In genomic region chr20:34301587-34302311, GRCh38 we compare ENCODE assay signal across 9 cellular contexts. TPM values are rescaled to one million over a fixed set of nuclear protein-coding genes. Genes with fewer than 3 reads are reported as not detected.
DNase-seq lines count a peak whose midpoint lies in the region; ATAC-seq and TF ChIP-seq lines count a peak whose summit lies in the region.
"Had no signal": no experiment of that assay in that cellular context is flagged by ENCODE, and none has a peak within 500 bp of the region (broad histone marks: within the 10 kb centered on the region; RNA-seq: fewer than 3 reads in every experiment).

No MANE protein-coding gene starts in this region.

- no peak for TF ChIP-seq CTCF in suprapubic skin (IDR thresholded peaks at IDR 0.05)

- TF ChIP-seq EP300 in suprapubic skin (IDR thresholded peaks at IDR 0.05): no peak

- intact Hi-C loops in posterior vena cava (cut with DNase I): no loop called here

- TF ChIP-seq POLR2A in suprapubic skin (IDR thresholded peaks at IDR 0.05): no peak

- H3K4me1 Mint-ChIP-seq in activated CD4-positive, alpha-beta T cell treated with anti-CD3 and anti-CD28 coated beads, Interleukin-2, amount 10 ng/mL, durations not matched to agents 7 days and 5 days: peaks cover 29% of the 10 kb centered on the region
- peaks cover 24% of the 10 kb centered on the region for H3K4me1 Mint-ChIP-seq in activated CD8-positive, alpha-beta T cell treated with anti-CD3 and anti-CD28 coated beads, Interleukin-2, amount 10 ng/mL, durations not matched to agents 7 days and 5 days (ENCODE audit: low read depth)

- DNase-seq in activated CD4-positive, alpha-beta T cell treated with anti-CD3 and anti-CD28 coated beads, Interleukin-2, amount 10 ng/mL, durations not matched to agents 7 days and 5 days: no peak
- DNase-seq in activated CD4-positive, alpha-beta T cell treated with anti-CD3 and anti-CD28 coated beads, Interleukin-2, amount 50 U/mL, for 4 hours: no peak
- no peak for DNase-seq in activated CD8-positive, alpha-beta T cell treated with anti-CD3 and anti-CD28 coated beads, Interleukin-2, amount 10 ng/mL, durations not matched to agents 7 days and 5 days
- no peak for DNase-seq in suprapubic skin (ENCODE audit: low spot score in 2 of 2)
- no peak for DNase-seq in NCI-H2081 treated with DMSO at 0.1 percent for 48 hours (lab: John Stamatoyannopoulos, UW)
- DNase-seq in posterior vena cava (ENCODE audit: low spot score): no peak

- peaks cover 24% of the 10 kb centered on the region for H3K4me1 ChIP-seq in suprapubic skin

- no peaks in the 10 kb centered on the region for H3K36me3 ChIP-seq in suprapubic skin
- H3K36me3 ChIP-seq: ascending aorta had no signal

- WGBS in suprapubic skin: 91% methylated on average over 17 of the region's 17 CpGs

- peak overlapping the region; percentile 94 for H3K27ac Mint-ChIP-seq in activated CD4-positive, alpha-beta T cell treated with anti-CD3 and anti-CD28 coated beads, Interleukin-2, amount 10 ng/mL, durations not matched to agents 7 days and 5 days
- peak overlapping the region; percentile 89 for H3K27ac Mint-ChIP-seq in activated CD8-positive, alpha-beta T cell treated with anti-CD3 and anti-CD28 coated beads, Interleukin-2, amount 10 ng/mL, durations not matched to agents 7 days and 5 days

- ATAC-seq in activated CD8-positive, alpha-beta T cell treated with anti-CD3 and anti-CD28 coated beads, Interleukin-2, amount 10 ng/mL, durations not matched to agents 7 days and 5 days: no peak
- ATAC-seq in HG03469 (IDR thresholded peaks at IDR 0.05; ENCODE audit: unreplicated experiment): no peak

- peaks cover under 1% of the 10 kb centered on the region for H3K27me3 Mint-ChIP-seq in activated CD4-positive, alpha-beta T cell treated with anti-CD3 and anti-CD28 coated beads, Interleukin-2, amount 10 ng/mL, durations not matched to agents 7 days and 5 days
- no peaks in the 10 kb centered on the region for H3K27me3 Mint-ChIP-seq in activated CD8-positive, alpha-beta T cell treated with anti-CD3 and anti-CD28 coated beads, Interleukin-2, amount 10 ng/mL, durations not matched to agents 7 days and 5 days (ENCODE audit: low read depth)

- no peaks in the 10 kb centered on the region for H3K9me3 Mint-ChIP-seq in activated CD4-positive, alpha-beta T cell treated with anti-CD3 and anti-CD28 coated beads, Interleukin-2, amount 10 ng/mL, durations not matched to agents 7 days and 5 days
- no peaks in the 10 kb centered on the region for H3K9me3 Mint-ChIP-seq in activated CD8-positive, alpha-beta T cell treated with anti-CD3 and anti-CD28 coated beads, Interleukin-2, amount 10 ng/mL, durations not matched to agents 7 days and 5 days (ENCODE audit: insufficient read depth)

- H3K4me3 ChIP-seq in iPS-18c (ENCODE audit: insufficient read depth, low read depth, low read length): peak overlapping the region; percentile 98
- peak overlapping the region; percentile 72 for H3K4me3 ChIP-seq in suprapubic skin

- H3K9me3 ChIP-seq in iPS-18c (ENCODE audit: control insufficient read depth, insufficient read depth, low read length) (no peaks in the 10 kb centered on the region), suprapubic skin (no peaks in the 10 kb centered on the region)
- H3K9me3 ChIP-seq: ascending aorta had no signal

- CTCF ChIA-PET in activated CD4-positive, alpha-beta T cell treated with anti-CD3 and anti-CD28 coated beads, Interleukin-2, amount 10 ng/mL, durations not matched to agents 7 days and 5 days (lab: Charles Lee): interaction anchor here (0.5 to 5.9 kb wide), 8 partner anchors 11 to 794 kb away, joined by 3 to 44 read pairs (median 5); partner anchors contain the start of gene MAP1LC3A
- CTCF ChIA-PET in activated CD8-positive, alpha-beta T cell treated with anti-CD3 and anti-CD28 coated beads, Interleukin-2, amount 10 ng/mL, durations not matched to agents 7 days and 5 days (lab: Charles Lee): interaction anchor here (1.2 to 9.1 kb wide), 5 partner anchors 11 to 468 kb away, joined by 4 to 65 read pairs (median 4); partner anchors contain the start of gene DYNLRB1

- H3K4me3 Mint-ChIP-seq in activated CD4-positive, alpha-beta T cell treated with anti-CD3 and anti-CD28 coated beads, Interleukin-2, amount 10 ng/mL, durations not matched to agents 7 days and 5 days: peak overlapping the region; percentile 88
- peak overlapping the region; percentile 87 for H3K4me3 Mint-ChIP-seq in activated CD8-positive, alpha-beta T cell treated with anti-CD3 and anti-CD28 coated beads, Interleukin-2, amount 10 ng/mL, durations not matched to agents 7 days and 5 days

- no peaks in the 10 kb centered on the region for H3K36me3 Mint-ChIP-seq in activated CD4-positive, alpha-beta T cell treated with anti-CD3 and anti-CD28 coated beads, Interleukin-2, amount 10 ng/mL, durations not matched to agents 7 days and 5 days (ENCODE audit: low read depth)
- H3K36me3 Mint-ChIP-seq in activated CD8-positive, alpha-beta T cell treated with anti-CD3 and anti-CD28 coated beads, Interleukin-2, amount 10 ng/mL, durations not matched to agents 7 days and 5 days (ENCODE audit: low read depth): peaks cover 4% of the 10 kb centered on the region

- no peak overlapping the region for H3K27ac ChIP-seq in suprapubic skin

- no peaks in the 10 kb centered on the region for H3K27me3 ChIP-seq in suprapubic skin
- H3K27me3 ChIP-seq: ascending aorta had no signal

- POLR2A ChIA-PET in activated CD4-positive, alpha-beta T cell treated with anti-CD3 and anti-CD28 coated beads, Interleukin-2, amount 10 ng/mL, durations not matched to agents 7 days and 5 days (lab: Charles Lee): interaction anchor here (0.6 kb wide), 1 partner anchor 172 kb away, joined by 3 read pairs; no protein-coding TSS in a partner anchor
- POLR2A ChIA-PET in activated CD8-positive, alpha-beta T cell treated with anti-CD3 and anti-CD28 coated beads, Interleukin-2, amount 10 ng/mL, durations not matched to agents 7 days and 5 days (lab: Charles Lee): interaction anchor here (0.8 to 1.3 kb wide), 3 partner anchors 11 to 207 kb away, joined by 3 to 4 read pairs (median 3); no protein-coding TSS in a partner anchor

RNA-seq across cellular contexts. Expression of gene AHCY, which starts 1.4 kb away (rescaled TPM):
- 10 to 100 TPM; 59.9 to 64.1 TPM for total RNA-seq in activated CD4-positive, alpha-beta T cell treated with anti-CD3 and anti-CD28 coated beads, Interleukin-2, amount 10 ng/mL, durations not matched to agents 7 days and 5 days
- 10 to 100 TPM; 90.2 to 94.4 TPM for total RNA-seq in activated CD8-positive, alpha-beta T cell treated with anti-CD3 and anti-CD28 coated beads, Interleukin-2, amount 10 ng/mL, durations not matched to agents 7 days and 5 days
- total RNA-seq in suprapubic skin (10 to 100 TPM; 43.7 to 88.9 (median 80.4) TPM), posterior vena cava (10 to 100 TPM; 35.1 to 43.1 TPM)
